8 cellular contexts compared by ENCODE assay signal in genomic region chr10:100653957-100654834, GRCh38.
DNase-seq lines count a peak whose midpoint lies in the region; ATAC-seq and TF ChIP-seq lines count a peak whose summit lies in the region.

No MANE protein-coding gene starts in this region.

- H3K27me3 Mint-ChIP-seq in activated T-cell treated with anti-CD3 and anti-CD28 coated beads, Interleukin-2, amount 50 U/mL, for 72 hours (ENCODE audit: low read depth), result peaks cover 72% of the 10 kb centered on the region

- H3K4me3 ChIP-seq in AG10803 (ENCODE audit: low read length), result no peak overlapping the region
- H3K4me3 ChIP-seq in HUES6 (ENCODE audit: low read depth, low read length), result peak overlapping the region; percentile 79
- H3K4me3 ChIP-seq in lower lobe of right lung, result peak overlapping the region; percentile 31

- intact Hi-C loops in lower lobe of right lung (cut with DNase I), result no loop called here

- H3K9me3 ChIP-seq in HUES6 (ENCODE audit: control insufficient read depth, insufficient read depth, low read depth, low read length) (no peaks in the 10 kb centered on the region), lower lobe of right lung (no peaks in the 10 kb centered on the region)

- H3K36me3 ChIP-seq in HUES6 (ENCODE audit: control insufficient read depth, insufficient read depth, low read length), result no peaks in the 10 kb centered on the region
- no peaks in the 10 kb centered on the region for H3K36me3 ChIP-seq in lower lobe of right lung

- TF ChIP-seq CTCF in AG10803 (conservative IDR thresholded peaks at IDR 0.05; ENCODE audit: low read length) (no peak), lower lobe of right lung (IDR thresholded peaks at IDR 0.05) (no peak)

- peaks cover 0 to 8% of the 10 kb centered on the region in 2 donors for H3K36me3 Mint-ChIP-seq in activated T-cell treated with anti-CD3 and anti-CD28 coated beads, Interleukin-2, amount 50 U/mL, for 72 hours (ENCODE audit: insufficient read depth in 2 of 2)

- peak overlapping the region; percentile 75 to 91 for H3K4me3 Mint-ChIP-seq in activated T-cell treated with anti-CD3 and anti-CD28 coated beads, Interleukin-2, amount 50 U/mL, for 72 hours

- peak overlapping the region; percentile 57 for H3K9ac ChIP-seq in HUES6 (ENCODE audit: low read length)

- peak overlapping the region; percentile 61 for H3K27ac Mint-ChIP-seq in activated T-cell treated with anti-CD3 and anti-CD28 coated beads, Interleukin-2, amount 50 U/mL, for 72 hours

- H3K4me1 ChIP-seq in HUES6 (ENCODE audit: control insufficient read depth, insufficient read depth, low read length), result peaks cover 21% of the 10 kb centered on the region
- peaks cover 20% of the 10 kb centered on the region for H3K4me1 ChIP-seq in lower lobe of right lung

- DNase-seq in AG10803 (ENCODE audit: low read depth) (peak; percentile 20), lower lobe of right lung (no peak), NCI-H446 (lab: John Stamatoyannopoulos, UW) (no peak), GM19240 (ENCODE audit: insufficient read length, low spot score) (no peak), dedifferentiated amniotic fluid mesenchymal stem cell (ENCODE audit: extremely low spot score) (no peak)
- peak; percentile 44 to 57 for DNase-seq in activated T-cell treated with anti-CD3 and anti-CD28 coated beads, Interleukin-2, amount 50 U/mL, for 72 hours

- ATAC-seq in activated T-cell treated with anti-CD3 and anti-CD28 coated beads, Interleukin-2, amount 50 U/mL, for 72 hours (replicated peaks in 1 of 2), result peak; percentile 44 to 61
- ATAC-seq in lower lobe of right lung, result no peak
- ATAC-seq in HG02938 (IDR thresholded peaks at IDR 0.05; ENCODE audit: unreplicated experiment), result no peak

- H3K9me3 Mint-ChIP-seq in activated T-cell treated with anti-CD3 and anti-CD28 coated beads, Interleukin-2, amount 50 U/mL, for 72 hours, result no peaks in the 10 kb centered on the region

- H3K27me3 ChIP-seq in HUES6 (ENCODE audit: control insufficient read depth, insufficient read depth, low read length) (peaks cover 74% of the 10 kb centered on the region), lower lobe of right lung (ENCODE audit: low read depth) (peaks cover 76% of the 10 kb centered on the region)

- H3K27ac ChIP-seq in HUES6 (ENCODE audit: low read depth, low read length) (peak overlapping the region; percentile 59; the same call in 1 of the 2 replicates), lower lobe of right lung (no peak overlapping the region)

- peaks cover 26% of the 10 kb centered on the region for H3K4me1 Mint-ChIP-seq in activated T-cell treated with anti-CD3 and anti-CD28 coated beads, Interleukin-2, amount 50 U/mL, for 72 hours (ENCODE audit: low read depth)

Comparison
In these comparisons a context has a peak if more than half of its experiments do, and no peak if none do; other contexts are left out.
1. DNase-seq: peak in AG10803 (single experiment) and activated T-cell treated with anti-CD3 and anti-CD28 coated beads, Interleukin-2, amount 50 U/mL, for 72 hours (2 of 2); none in lower lobe of right lung (single experiment), NCI-H446 (0 of 2), GM19240 (single experiment) and dedifferentiated amniotic fluid mesenchymal stem cell (single experiment).
2. ATAC-seq: peak in activated T-cell treated with anti-CD3 and anti-CD28 coated beads, Interleukin-2, amount 50 U/mL, for 72 hours (2 of 2); none in lower lobe of right lung (0 of 2) and HG02938 (single experiment).